Comparison of ENCODE assay signal across 6 cellular contexts in the genomic region with DNA sequence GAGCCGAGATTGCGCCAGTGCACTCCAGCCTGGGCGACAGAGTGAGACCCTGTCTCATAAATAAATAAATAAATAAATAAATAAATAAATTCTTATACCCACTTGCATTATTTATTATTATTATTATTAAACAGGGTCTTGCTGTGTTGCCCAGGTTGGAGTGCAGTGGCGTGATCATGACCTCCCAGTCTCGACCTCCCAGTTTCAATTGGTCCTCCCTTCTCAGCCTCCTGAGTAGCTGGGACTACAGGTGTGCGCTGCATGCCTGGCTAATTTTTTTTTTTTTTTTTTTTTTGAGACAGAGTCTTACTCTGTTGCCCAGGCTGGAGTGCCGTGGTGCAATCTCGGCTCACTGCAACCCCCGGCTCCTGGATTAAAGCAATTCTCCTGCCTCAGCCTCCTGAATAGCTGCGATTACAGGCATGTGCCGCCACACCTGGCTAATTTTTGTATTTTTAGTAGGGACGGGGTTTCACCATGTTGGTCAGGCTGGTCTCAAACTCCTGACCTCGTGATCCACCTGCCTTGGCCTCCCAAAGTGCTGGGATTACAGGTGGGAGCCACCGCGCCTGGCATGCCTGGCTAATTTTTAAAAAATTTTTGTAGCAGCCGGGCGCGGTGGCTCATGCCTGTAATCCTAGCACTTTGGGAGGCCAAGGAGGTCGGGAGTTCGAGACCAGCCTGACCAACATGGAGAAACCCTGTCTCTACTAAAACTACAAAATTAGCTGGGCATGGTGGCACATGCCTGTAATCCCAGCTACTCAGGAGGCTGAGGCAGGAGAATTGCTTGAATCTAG.
DNase-seq lines count a peak whose midpoint lies in the region; ATAC-seq, FAIRE-seq and TF ChIP-seq lines count a peak whose summit lies in the region.
"Not testable (repeated sequence)": the region's sequence is repeated elsewhere in the genome, so short reads cannot be mapped to it uniquely, and the experiment has no call there.

No MANE protein-coding gene starts in this region.

- BruUV-seq in HCT116 (replicated peaks; lab: Mats Ljungman, UMichigan); PC-9 (replicated peaks; lab: Mats Ljungman, UMichigan); K562 (replicated peaks; lab: Mats Ljungman, UMichigan): not testable (repeated sequence)

- not testable (repeated sequence) for H3K18ac ChIP-seq in trophoblast cell (ENCODE audit: low read length)

- not testable (repeated sequence) for H3K9me2 ChIP-seq in HCT116 (ENCODE audit: insufficient read depth); PC-9 (ENCODE audit: insufficient read depth)

- H3K27ac ChIP-seq in HCT116 (ENCODE audit: low read depth, low read length); K562 (ENCODE audit: extremely low read depth, low read depth, low read length); trophoblast cell (ENCODE audit: low read depth, low read length): not testable (repeated sequence)
- H3K27ac ChIP-seq in PC-9 (peak overlapping the region; percentile 32; the same call in 1 of the 2 replicates), RWPE2 (ENCODE audit: poor library complexity, severe bottlenecking) (peak overlapping the region; percentile 49), keratinocyte (ENCODE audit: control insufficient read depth, insufficient read depth, low read length) (peak overlapping the region; percentile 88)

- H4K12ac ChIP-seq in trophoblast cell (ENCODE audit: low read depth, low read length): not testable (repeated sequence)

- H2BK5ac ChIP-seq in trophoblast cell (ENCODE audit: low read depth, low read length, poor library complexity): not testable (repeated sequence)

- POLR2A ChIA-PET in HCT116 (lab: Charles Lee): interaction anchor here (0.6 kb wide), 1 partner anchor 500 kb away, joined by 5 read pairs; no protein-coding TSS in a partner anchor
- POLR2A ChIA-PET in PC-9 (lab: Charles Lee; ENCODE audit: unreplicated experiment); K562 (lab: Yijun Ruan, JAX): not testable (repeated sequence)

- in situ Hi-C loops in K562 (cut with MboI): not testable (repeated sequence)

- not testable (repeated sequence) for H3K4me3 ChIP-seq in HCT116 (replicated peaks in 1 of 2; ENCODE audit: low read depth in 1 of 2, low read length in 2 of 2); PC-9; RWPE2 (ENCODE audit: severe bottlenecking); K562; keratinocyte (ENCODE audit: control insufficient read depth in 2 of 3, extremely low read depth in 1 of 3, insufficient read depth in 2 of 3, low read depth in 1 of 3, low read length in 3 of 3); trophoblast cell (ENCODE audit: low read depth, low read length)

- not testable (repeated sequence) for H4K8ac ChIP-seq in trophoblast cell (ENCODE audit: low read depth, low read length)

- H2BK12ac ChIP-seq in trophoblast cell (ENCODE audit: low read length): not testable (repeated sequence)

- ATAC-seq in HCT116; RWPE2 (ENCODE audit: low read depth); K562: not testable (repeated sequence)

- not testable (repeated sequence) for H3K9me3 ChIP-seq in HCT116 (ENCODE audit: control insufficient read depth in 1 of 2, insufficient read depth in 1 of 2, low read depth in 1 of 2, low read length in 2 of 2); PC-9 (ENCODE audit: insufficient read depth, low read depth); RWPE2 (ENCODE audit: severe bottlenecking); K562 (replicated peaks; ENCODE audit: control insufficient read depth, insufficient read depth, low read depth, low read length); keratinocyte (ENCODE audit: control insufficient read depth, low read depth, low read length); trophoblast cell (ENCODE audit: insufficient read depth, low read depth, low read length)

- not testable (repeated sequence) for TF ChIP-seq RAD21 in HCT116 (IDR thresholded peaks at IDR 0.05; ENCODE audit: low read depth); K562 (CRISPR knock-in tag; conservative IDR thresholded peaks at IDR 0.05 in 1 of 2, IDR thresholded peaks at IDR 0.05 in 1 of 2)

- not testable (repeated sequence) for TF ChIP-seq CTCF in HCT116 (IDR thresholded peaks at IDR 0.05 in 2 of 3, conservative IDR thresholded peaks at IDR 0.05 in 1 of 3; ENCODE audit: borderline replicate concordance in 1 of 3, insufficient read depth in 1 of 3, low read depth in 2 of 3, low read length in 2 of 3); PC-9 (conservative IDR thresholded peaks at IDR 0.05); RWPE2 (IDR thresholded peaks at IDR 0.05; ENCODE audit: poor library complexity, severe bottlenecking); K562 (IDR thresholded peaks at IDR 0.05 in 2 of 3, conservative IDR thresholded peaks at IDR 0.05 in 1 of 3; ENCODE audit: insufficient read depth in 2 of 3, low read depth in 1 of 3, low read length in 3 of 3); keratinocyte (optimal IDR thresholded peaks at IDR 0.05 in 1 of 3, IDR thresholded peaks at IDR 0.05 in 1 of 3, conservative IDR thresholded peaks at IDR 0.05 in 1 of 3; ENCODE audit: extremely low read depth in 1 of 3, insufficient read depth in 2 of 3, low read length in 3 of 3)

- H3F3A ChIP-seq in PC-9 (ENCODE audit: insufficient read depth, low read depth): peaks cover 25% of the 10 kb centered on the region

- TF ChIP-seq POLR2A in HCT116 (IDR thresholded peaks at IDR 0.05; ENCODE audit: borderline replicate concordance, extremely low read depth, insufficient read depth, insufficient read length); K562 (conservative IDR thresholded peaks at IDR 0.05): not testable (repeated sequence)

- 57% methylated on average over 17 of the region's 20 CpGs for WGBS in K562 (ENCODE audit: insufficient coverage, low coverage, missing lambda C conversion rate)
- no CpG with 5 or more reads among the region's 20 CpGs for WGBS in trophoblast cell (ENCODE audit: extremely low coverage, insufficient coverage, insufficient read length)

- not testable (repeated sequence) for H4K91ac ChIP-seq in trophoblast cell (ENCODE audit: low read depth, low read length)

- dilution Hi-C loops in keratinocyte (cut with MboI; ENCODE audit: extremely low pct_ligation_motif_present, low sequenced_read_pairs): not testable (repeated sequence)

- peak overlapping the region; percentile 14 for H3K4me2 ChIP-seq in HCT116 (ENCODE audit: low read length)
- H3K4me2 ChIP-seq in PC-9; K562 (ENCODE audit: insufficient read depth, low read length); keratinocyte (ENCODE audit: control insufficient read depth, extremely low read depth, insufficient read depth, low read depth, low read length); trophoblast cell (ENCODE audit: low read length): not testable (repeated sequence)

- H3K9me1 ChIP-seq in K562 (ENCODE audit: control insufficient read depth, insufficient read depth, low read length); keratinocyte (ENCODE audit: control insufficient read depth, extremely low read depth, insufficient read depth, low read length): not testable (repeated sequence)

- CTCF ChIA-PET in HCT116 (lab: Charles Lee); PC-9 (lab: Charles Lee); K562 (lab: Yijun Ruan, JAX; ENCODE audit: low intra/inter-chr PET ratio): not testable (repeated sequence)

- H3K4me1 ChIP-seq in HCT116 (ENCODE audit: control insufficient read depth in 1 of 2, insufficient read depth in 2 of 2, low read length in 2 of 2) (peaks cover 58 to 79% of the 10 kb centered on the region in 2 experiments), PC-9 (replicated peaks; ENCODE audit: insufficient read depth) (peaks cover 38% of the 10 kb centered on the region), RWPE2 (ENCODE audit: insufficient read depth, poor library complexity, severe bottlenecking) (peaks cover 34% of the 10 kb centered on the region), K562 (replicated peaks in 1 of 2; ENCODE audit: control insufficient read depth in 2 of 2, insufficient read depth in 2 of 2, low read length in 2 of 2) (peaks cover 9 to 33% of the 10 kb centered on the region in 2 experiments), keratinocyte (ENCODE audit: control insufficient read depth, extremely low read depth, insufficient read depth, low read length) (peaks cover 40% of the 10 kb centered on the region), trophoblast cell (ENCODE audit: control insufficient read depth in 1 of 2, insufficient read depth in 2 of 2, low read length in 2 of 2) (peaks cover 22 to 28% of the 10 kb centered on the region in 2 experiments)

- TF ChIP-seq EP300 in K562 (IDR thresholded peaks at IDR 0.05; ENCODE audit: low read length): not testable (repeated sequence)

- not testable (repeated sequence) for H4K20me1 ChIP-seq in HCT116 (ENCODE audit: insufficient read depth); K562 (replicated peaks; ENCODE audit: control insufficient read depth, insufficient read depth, low read length)
- H4K20me1 ChIP-seq in PC-9 (ENCODE audit: insufficient read depth) (peaks cover 11% of the 10 kb centered on the region), keratinocyte (ENCODE audit: control insufficient read depth, extremely low read depth, insufficient read depth, low read length) (peaks cover 20% of the 10 kb centered on the region)

- H3K9ac ChIP-seq in HCT116 (ENCODE audit: low read length); K562 (ENCODE audit: insufficient read depth in 1 of 2, low read depth in 2 of 2, low read length in 2 of 2); keratinocyte (ENCODE audit: control insufficient read depth, extremely low read depth, insufficient read depth, low read length); trophoblast cell (ENCODE audit: low read length): not testable (repeated sequence)

- H3K79me2 ChIP-seq in HCT116 (ENCODE audit: insufficient read depth, low read length) (peaks cover 96% of the 10 kb centered on the region), PC-9 (ENCODE audit: low read depth) (peaks cover 72% of the 10 kb centered on the region), keratinocyte (ENCODE audit: control insufficient read depth, insufficient read depth, low read length) (peaks cover 71% of the 10 kb centered on the region)
- not testable (repeated sequence) for H3K79me2 ChIP-seq in K562 (ENCODE audit: control insufficient read depth, insufficient read depth, low read length); trophoblast cell (ENCODE audit: control insufficient read depth, insufficient read depth, low read length, poor library complexity)

- not testable (repeated sequence) for DNase-seq in HCT116 (ENCODE audit: low read depth, low spot score); PC-9; RWPE2 (ENCODE audit: low spot score); K562 (ENCODE audit: extremely low read depth in 1 of 4, low spot score in 3 of 4); keratinocyte (ENCODE audit: low read depth, low spot score)
- DNase-seq in trophoblast cell: peak; percentile 61 to 69

- H2AK5ac ChIP-seq in trophoblast cell (ENCODE audit: low read length): not testable (repeated sequence)

- not testable (repeated sequence) for H3K14ac ChIP-seq in trophoblast cell (ENCODE audit: low read length)

- not testable (repeated sequence) for H3K27me3 ChIP-seq in HCT116 (ENCODE audit: insufficient read depth, low read length); PC-9 (ENCODE audit: insufficient read depth, low read depth); RWPE2 (ENCODE audit: insufficient read depth, poor library complexity, severe bottlenecking); K562 (ENCODE audit: control insufficient read depth in 2 of 2, insufficient read depth in 2 of 2, low read length in 2 of 2); keratinocyte (ENCODE audit: control insufficient read depth, extremely low read depth, insufficient read depth, low read length); trophoblast cell (ENCODE audit: insufficient read depth, low read length)

- RAD21 ChIA-PET in HCT116 (lab: Charles Lee; ENCODE audit: low non-redundant PET in 1 of 2, low total read pairs in 2 of 2, uncharacterized antibody in 2 of 2, unreplicated experiment in 2 of 2): interaction anchor here in 1 of 2 experiments (0.6 kb wide), 1 partner anchor 139 kb away, joined by 3 read pairs; no protein-coding TSS in a partner anchor

- H3K23ac ChIP-seq in trophoblast cell (ENCODE audit: low read length): not testable (repeated sequence)

- not testable (repeated sequence) for H3K4ac ChIP-seq in trophoblast cell (ENCODE audit: low read depth, low read length)

- not testable (repeated sequence) for H2AFZ ChIP-seq in HCT116 (ENCODE audit: low read depth, low read length, poor library complexity, severe bottlenecking); PC-9; K562 (ENCODE audit: low read depth, low read length); keratinocyte (ENCODE audit: control insufficient read depth, low read length); trophoblast cell (ENCODE audit: insufficient read depth, low read length, poor library complexity)

- not testable (repeated sequence) for H2BK120ac ChIP-seq in trophoblast cell (ENCODE audit: insufficient read depth, low read length, poor library complexity)

- H3K36me3 ChIP-seq in HCT116 (ENCODE audit: control insufficient read depth in 1 of 2, insufficient read depth in 2 of 2, low read length in 2 of 2) (peaks cover 10 to 22% of the 10 kb centered on the region in 2 experiments; a peak in 3 of 4 replicates), RWPE2 (ENCODE audit: low read depth) (peaks cover 56% of the 10 kb centered on the region), keratinocyte (ENCODE audit: control insufficient read depth in 2 of 2, extremely low read depth in 1 of 2, insufficient read depth in 2 of 2, low read length in 2 of 2) (peaks cover 14 to 32% of the 10 kb centered on the region in 2 experiments)
- H3K36me3 ChIP-seq in PC-9 (ENCODE audit: low read depth); K562 (ENCODE audit: control insufficient read depth, insufficient read depth, low read length); trophoblast cell (ENCODE audit: control insufficient read depth in 1 of 2, insufficient read depth in 2 of 2, low read length in 2 of 2): not testable (repeated sequence)

- H3K79me1 ChIP-seq in trophoblast cell (ENCODE audit: low read length): peaks cover 10% of the 10 kb centered on the region

- not testable (repeated sequence) for FAIRE-seq in K562 (lab: Jason Lieb, UNC); keratinocyte (lab: Jason Lieb, UNC)

- intact Hi-C loops in HCT116 (cut with micrococcal nuclease); PC-9 (cut with micrococcal nuclease; ENCODE audit: unreplicated experiment); K562 (cut with micrococcal nuclease): not testable (repeated sequence)
